Comparison of ENCODE assay signal across 1 cellular context in genomic region chr2:100813527-100813926, GRCh38.
TF ChIP-seq lines count a peak whose summit lies in the region.

No MANE protein-coding gene starts in this region.

TF ChIP-seq in IMR-90, 13 proteins besides CTCF, POLR2A, EP300 and RAD21 (continued from another document):
- no peak for TF ChIP-seq ELK1 (IDR thresholded peaks at IDR 0.05; ENCODE audit: borderline replicate concordance, low read depth, low read length)
- TF ChIP-seq MXI1 (IDR thresholded peaks at IDR 0.05; ENCODE audit: borderline replicate concordance, low read depth, low read length): no peak
- no peak for TF ChIP-seq FOS (IDR thresholded peaks at IDR 0.05; ENCODE audit: low read depth, low read length)
- TF ChIP-seq RCOR1 (IDR thresholded peaks at IDR 0.05; ENCODE audit: insufficient replicate concordance, low read length): no peak
- TF ChIP-seq, protein P1, sequence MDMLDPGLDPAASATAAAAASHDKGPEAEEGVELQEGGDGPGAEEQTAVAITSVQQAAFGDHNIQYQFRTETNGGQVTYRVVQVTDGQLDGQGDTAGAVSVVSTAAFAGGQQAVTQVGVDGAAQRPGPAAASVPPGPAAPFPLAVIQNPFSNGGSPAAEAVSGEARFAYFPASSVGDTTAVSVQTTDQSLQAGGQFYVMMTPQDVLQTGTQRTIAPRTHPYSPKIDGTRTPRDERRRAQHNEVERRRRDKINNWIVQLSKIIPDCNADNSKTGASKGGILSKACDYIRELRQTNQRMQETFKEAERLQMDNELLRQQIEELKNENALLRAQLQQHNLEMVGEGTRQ (IDR thresholded peaks at IDR 0.05; ENCODE audit: low read depth, low read length): no peak
- no peak for TF ChIP-seq MAZ (IDR thresholded peaks at IDR 0.05; ENCODE audit: borderline replicate concordance, low read depth, low read length)
- no peak for TF ChIP-seq MAFK (IDR thresholded peaks at IDR 0.05; ENCODE audit: low read depth, low read length)
- TF ChIP-seq CEBPB (IDR thresholded peaks at IDR 0.05; ENCODE audit: low read depth, low read length): no peak
- no peak for TF ChIP-seq BHLHE40 (IDR thresholded peaks at IDR 0.05; ENCODE audit: low read depth, low read length)
